1 cellular context compared by ENCODE assay signal in genomic region chr12:120115692-120116442, GRCh38.
TF ChIP-seq lines count a peak whose summit lies in the region.

No MANE protein-coding gene starts in this region.

TF ChIP-seq in A549, 52 proteins besides CTCF, POLR2A, EP300 and RAD21 (continued from another document):
- no peak for TF ChIP-seq HOXB5 (CRISPR knock-in tag; IDR thresholded peaks at IDR 0.05)
- TF ChIP-seq POLR2AphosphoS2 (conservative IDR thresholded peaks at IDR 0.05; ENCODE audit: low read length) = no peak
